22 cellular contexts compared by ENCODE assay signal in genomic region chr7:123538897-123539296, GRCh38. TPM values are rescaled to one million over a fixed set of nuclear protein-coding genes. Genes with fewer than 3 reads are reported as not detected.
DNase-seq lines count a peak whose midpoint lies in the region; ATAC-seq, FAIRE-seq and TF ChIP-seq lines count a peak whose summit lies in the region.
"Had no signal": no experiment of that assay in that cellular context is flagged by ENCODE, and none has a peak within 500 bp of the region (broad histone marks: within the 10 kb centered on the region; RNA-seq: fewer than 3 reads in every experiment).

No MANE protein-coding gene starts in this region.

- DNase-seq in HCEC 1CT: peak; percentile 25
- DNase-seq in RCC 7860 (ENCODE audit: low spot score): peak; percentile 49
- no peak for DNase-seq in chondrocyte (ENCODE audit: low spot score)
- peak; percentile 5 for DNase-seq in stromal cell of bone marrow (ENCODE audit: low read depth)
- no peak for DNase-seq in immature natural killer cell
- no peak for DNase-seq in activated CD8-positive, alpha-beta T cell treated with anti-CD3 and anti-CD28 coated beads for 36 hours
- DNase-seq: activated CD4-positive, CD25-positive, alpha-beta regulatory T cell; activated CD8-positive, alpha-beta T cell treated with anti-CD3 and anti-CD28 coated beads, Interleukin-2, amount 10 ng/mL, durations not matched to agents 7 days and 5 days; activated gamma-delta T cell treated with Interleukin-2 at 50 U/mL for 16 hours; AML-193; CD8-positive, alpha-beta memory T cell; NCI-H1417; NCI-H2081 treated with DMSO at 0.1 percent for 48 hours; NK-92 treated with Interleukin-12 subunit alpha and Interleukin-12 subunit beta, amount 100 ng/mL, for 24 hours; pancreas; substantia nigra had no signal

- H3K27me3 Mint-ChIP-seq in chondrocyte (ENCODE audit: low read depth) (no peaks in the 10 kb centered on the region), immature natural killer cell (ENCODE audit: low read depth in 3 of 3) (peaks cover 2 to 10% (median 8%) of the 10 kb centered on the region in 3 donors)
- peaks cover 4% of the 10 kb centered on the region for H3K27me3 Mint-ChIP-seq in activated CD8-positive, alpha-beta T cell treated with anti-CD3 and anti-CD28 coated beads for 36 hours

- CTCF ChIA-PET in activated CD8-positive, alpha-beta T cell treated with anti-CD3 and anti-CD28 coated beads for 36 hours (lab: Charles Lee): interaction anchor here (2.4 kb wide), 1 partner anchor 44 kb away, joined by 7 read pairs; no protein-coding TSS in a partner anchor

- H3K9me3 Mint-ChIP-seq in chondrocyte (ENCODE audit: low read depth): no peaks in the 10 kb centered on the region
- no peaks in the 10 kb centered on the region for H3K9me3 Mint-ChIP-seq in immature natural killer cell
- no peaks in the 10 kb centered on the region for H3K9me3 Mint-ChIP-seq in activated CD8-positive, alpha-beta T cell treated with anti-CD3 and anti-CD28 coated beads for 36 hours
- H3K9me3 Mint-ChIP-seq: CD8-positive, alpha-beta memory T cell; nephron had no signal

- intact Hi-C loops in activated CD8-positive, alpha-beta T cell treated with anti-CD3 and anti-CD28 coated beads for 36 hours (cut with micrococcal nuclease): loop anchor here (5.0 kb wide), 1 partner anchor 47 kb away; no protein-coding TSS in a partner anchor

- no peak for FAIRE-seq in RCC 7860 (lab: Jason Lieb, UNC)
- FAIRE-seq: GM12891, HepG2, pancreas, urothelium cell line had no signal

- POLR2A ChIA-PET in activated CD8-positive, alpha-beta T cell treated with anti-CD3 and anti-CD28 coated beads for 36 hours (lab: Charles Lee): interaction anchor here (0.7 kb wide), 1 partner anchor 172 kb away, joined by 3 read pairs; no protein-coding TSS in a partner anchor

- H3K27ac Mint-ChIP-seq in chondrocyte (ENCODE audit: unreplicated experiment) (peak overlapping the region; percentile 51), immature natural killer cell (no peak overlapping the region)
- no peak overlapping the region for H3K27ac Mint-ChIP-seq in activated CD8-positive, alpha-beta T cell treated with anti-CD3 and anti-CD28 coated beads for 36 hours
- H3K27ac Mint-ChIP-seq: activated CD8-positive, alpha-beta T cell treated with anti-CD3 and anti-CD28 coated beads, Interleukin-2, amount 10 ng/mL, durations not matched to agents 7 days and 5 days; nephron had no signal

- no peaks in the 10 kb centered on the region for H3K36me3 Mint-ChIP-seq in chondrocyte (ENCODE audit: low read depth)
- peaks cover 0 to 6% (median 3%) of the 10 kb centered on the region in 3 donors for H3K36me3 Mint-ChIP-seq in immature natural killer cell
- no peaks in the 10 kb centered on the region for H3K36me3 Mint-ChIP-seq in activated CD8-positive, alpha-beta T cell treated with anti-CD3 and anti-CD28 coated beads for 36 hours (ENCODE audit: low read depth)

- no peak for TF ChIP-seq CTCF in chondrocyte (IDR thresholded peaks at IDR 0.05)
- TF ChIP-seq CTCF in activated CD8-positive, alpha-beta T cell treated with anti-CD3 and anti-CD28 coated beads for 36 hours (IDR thresholded peaks at IDR 0.05): no peak

- H3K4me3 Mint-ChIP-seq in chondrocyte (ENCODE audit: unreplicated experiment) (no peak overlapping the region), immature natural killer cell (no peak overlapping the region)
- H3K4me3 Mint-ChIP-seq in activated CD8-positive, alpha-beta T cell treated with anti-CD3 and anti-CD28 coated beads for 36 hours: no peak overlapping the region
- H3K4me3 Mint-ChIP-seq: activated CD8-positive, alpha-beta T cell treated with anti-CD3 and anti-CD28 coated beads, Interleukin-2, amount 10 ng/mL, durations not matched to agents 7 days and 5 days; nephron had no signal

- H3K4me1 Mint-ChIP-seq in chondrocyte (ENCODE audit: low read depth) (peaks cover 13% of the 10 kb centered on the region), immature natural killer cell (peaks cover 12 to 17% of the 10 kb centered on the region in 2 donors)
- peaks cover 21% of the 10 kb centered on the region for H3K4me1 Mint-ChIP-seq in activated CD8-positive, alpha-beta T cell treated with anti-CD3 and anti-CD28 coated beads for 36 hours (ENCODE audit: low read depth)

- no peak for ATAC-seq in HG02885 (IDR thresholded peaks at IDR 0.05; ENCODE audit: poor library complexity, unreplicated experiment)
- ATAC-seq in activated CD8-positive, alpha-beta T cell treated with anti-CD3 and anti-CD28 coated beads for 36 hours: no peak
- ATAC-seq: activated CD8-positive, alpha-beta T cell treated with anti-CD3 and anti-CD28 coated beads, Interleukin-2, amount 10 ng/mL, durations not matched to agents 7 days and 5 days; HepG2; pancreas; sciatic nerve had no signal

RNA-seq across cellular contexts. Expression of gene IQUB, which starts 4.5 kb away (rescaled TPM):
- total RNA-seq in chondrocyte: 0.36 to 1.2 TPM (median 0.37 TPM) in 3 replicates
- not detected for polyA plus RNA-seq in immature natural killer cell
- under 1 TPM in 1 of 2 experiments, not detected in 1; 0.09 TPM for total RNA-seq in activated CD8-positive, alpha-beta T cell treated with anti-CD3 and anti-CD28 coated beads for 36 hours
- total RNA-seq: activated CD8-positive, alpha-beta T cell treated with anti-CD3 and anti-CD28 coated beads, Interleukin-2, amount 10 ng/mL, durations not matched to agents 7 days and 5 days; CD8-positive, alpha-beta memory T cell had no signal
- polyA plus RNA-seq: HepG2 had no signal

RNA-seq across cellular contexts. Expression of gene NDUFA5, which starts 18.7 kb away (rescaled TPM):
- 46.4 to 78.1 TPM (median 52.3 TPM) in 3 replicates for total RNA-seq in chondrocyte
- polyA plus RNA-seq in immature natural killer cell: 10 to 100 TPM; 80.9 to 99.4 (median 89.2) TPM
- total RNA-seq in activated CD8-positive, alpha-beta T cell treated with anti-CD3 and anti-CD28 coated beads for 36 hours: 10 to 100 TPM; 62.8 to 63.7 TPM

Comparison
In these comparisons a context has a peak if more than half of its experiments do, and no peak if none do; other contexts are left out.
1. DNase-seq: peak in HCEC 1CT (single experiment), RCC 7860 (single experiment) and stromal cell of bone marrow (single experiment); none in chondrocyte (single experiment), immature natural killer cell (0 of 3) and activated CD8-positive, alpha-beta T cell treated with anti-CD3 and anti-CD28 coated beads for 36 hours (single experiment).